Comparison of ENCODE assay signal across 1 cellular context in genomic region chr4:78665216-78665615, GRCh38.
TF ChIP-seq lines count a peak whose summit lies in the region.

No MANE protein-coding gene starts in this region.

TF ChIP-seq in K562, 482 proteins besides CTCF, POLR2A, EP300 and RAD21 (continued from another document and continues in another):
- TF ChIP-seq PRDM10 (IDR thresholded peaks at IDR 0.05; ENCODE audit: partially characterized antibody), result peak; percentile 48
- no peak for TF ChIP-seq PCBP1 (IDR thresholded peaks at IDR 0.05; ENCODE audit: low read depth, low read length, poor library complexity, severe bottlenecking)
- no peak for TF ChIP-seq ELF1 (tag; IDR thresholded peaks at IDR 0.05)
- TF ChIP-seq MAFG (tag; conservative IDR thresholded peaks at IDR 0.05), result no peak
- TF ChIP-seq FOXO4 (CRISPR knock-in tag; IDR thresholded peaks at IDR 0.05), result no peak
- TF ChIP-seq ZNF655 (CRISPR knock-in tag; IDR thresholded peaks at IDR 0.05), result no peak
- no peak for TF ChIP-seq CLOCK (CRISPR knock-in tag; IDR thresholded peaks at IDR 0.05; ENCODE audit: borderline replicate concordance)
- TF ChIP-seq ZNF740 (CRISPR knock-in tag; IDR thresholded peaks at IDR 0.05), result no peak
- no peak for TF ChIP-seq ZNF740 (tag; IDR thresholded peaks at IDR 0.05)
- no peak for TF ChIP-seq RB1 (IDR thresholded peaks at IDR 0.05; ENCODE audit: low read depth)
- TF ChIP-seq ETV5 (CRISPR knock-in tag; IDR thresholded peaks at IDR 0.05; ENCODE audit: low read depth), result no peak
- no peak for TF ChIP-seq GMEB1 (CRISPR knock-in tag; IDR thresholded peaks at IDR 0.05)
- no peak for TF ChIP-seq MYC (IDR thresholded peaks at IDR 0.05; ENCODE audit: low read depth, low read length)
- TF ChIP-seq MYC (CRISPR knock-in tag; IDR thresholded peaks at IDR 0.05; ENCODE audit: borderline replicate concordance, low read depth), result no peak
- TF ChIP-seq DMBX1 (CRISPR knock-in tag; IDR thresholded peaks at IDR 0.05; ENCODE audit: borderline replicate concordance), result no peak
- TF ChIP-seq CBFA2T3 (IDR thresholded peaks at IDR 0.05), result peak; percentile 64
- TF ChIP-seq HNRNPK (IDR thresholded peaks at IDR 0.05; ENCODE audit: low read depth, low read length, poor library complexity, severe bottlenecking), result no peak
- peak; percentile 72 for TF ChIP-seq TCF3 (CRISPR knock-in tag; IDR thresholded peaks at IDR 0.05)
- no peak for TF ChIP-seq FIP1L1 (IDR thresholded peaks at IDR 0.05; ENCODE audit: low read depth, low read length, poor library complexity, severe bottlenecking)
- no peak for TF ChIP-seq BRD4 (IDR thresholded peaks at IDR 0.05)
- no peak for TF ChIP-seq FOXK1 (CRISPR knock-in tag; IDR thresholded peaks at IDR 0.05; ENCODE audit: borderline replicate concordance)
- TF ChIP-seq ARID3B (CRISPR knock-in tag; IDR thresholded peaks at IDR 0.05; ENCODE audit: borderline replicate concordance), result no peak
- TF ChIP-seq NCOR1 (IDR thresholded peaks at IDR 0.05), result peak; percentile 37; the same call in 1 of the 2 replicates
- no peak for TF ChIP-seq NFYB (IDR thresholded peaks at IDR 0.05; ENCODE audit: extremely low read depth, insufficient read length)
- TF ChIP-seq ZNF584 (CRISPR knock-in tag; IDR thresholded peaks at IDR 0.05; ENCODE audit: low read depth), result no peak
- TF ChIP-seq POLR2AphosphoS2 (IDR thresholded peaks at IDR 0.05; ENCODE audit: low read length), result no peak
- peak; percentile 27; the same call in 1 of the 2 replicates for TF ChIP-seq ZFX (CRISPR knock-in tag; IDR thresholded peaks at IDR 0.05)
- no peak for TF ChIP-seq ATF7 (IDR thresholded peaks at IDR 0.05)
- TF ChIP-seq OTX1 (CRISPR knock-in tag; IDR thresholded peaks at IDR 0.05), result no peak
- TF ChIP-seq SMARCE1 (IDR thresholded peaks at IDR 0.05), result no peak
- TF ChIP-seq CBX2 (IDR thresholded peaks at IDR 0.05; ENCODE audit: insufficient read depth, low read length, poor library complexity, severe bottlenecking), result no peak
- no peak for TF ChIP-seq PATZ1 (CRISPR knock-in tag; IDR thresholded peaks at IDR 0.05; ENCODE audit: borderline replicate concordance)
- no peak for TF ChIP-seq YY1 (IDR thresholded peaks at IDR 0.05; ENCODE audit: borderline replicate concordance in 1 of 3, control insufficient read depth in 1 of 3, extremely low read depth in 1 of 3, insufficient read depth in 3 of 3, insufficient read length in 1 of 3, insufficient replicate concordance in 2 of 3, low read depth in 1 of 3, low read length in 2 of 3)
- peak; percentile 88 for TF ChIP-seq TFE3 (CRISPR knock-in tag; IDR thresholded peaks at IDR 0.05)
- no peak for TF ChIP-seq ATF1 (CRISPR knock-in tag; IDR thresholded peaks at IDR 0.05)
- TF ChIP-seq ATF1 (tag; IDR thresholded peaks at IDR 0.05), result no peak
- TF ChIP-seq DIDO1 (tag; IDR thresholded peaks at IDR 0.05; ENCODE audit: low read depth), result no peak
- no peak for TF ChIP-seq FUS (optimal IDR thresholded peaks at IDR 0.05; ENCODE audit: low read depth, low read length)
- 0 out of 2 replicates have a peak, but pooled peaks have one; percentile 10 for TF ChIP-seq RAD51 (IDR thresholded peaks at IDR 0.05; ENCODE audit: borderline replicate concordance, low read depth)
- no peak for TF ChIP-seq SP1 (CRISPR knock-in tag; IDR thresholded peaks at IDR 0.05)
- TF ChIP-seq PPARD (CRISPR knock-in tag; IDR thresholded peaks at IDR 0.05), result no peak
- no peak for TF ChIP-seq CBX5 (IDR thresholded peaks at IDR 0.05; ENCODE audit: borderline replicate concordance, low read depth)
- no peak for TF ChIP-seq CHAMP1 (IDR thresholded peaks at IDR 0.05)
- no peak for TF ChIP-seq ZNF384 (IDR thresholded peaks at IDR 0.05; ENCODE audit: low read depth, low read length)
